18 cellular contexts compared by ENCODE assay signal in genomic region chr16:22671301-22672076, GRCh38.
A peak's percentile ranks its signal among the peaks of the same experiment; 100 is the strongest.
DNase-seq lines count a peak whose midpoint lies in the region; ATAC-seq and TF ChIP-seq lines count a peak whose summit lies in the region.
"Had no signal": no experiment of that assay in that cellular context is flagged by ENCODE, and none has a peak within 500 bp of the region (broad histone marks: within the 10 kb centered on the region; RNA-seq: fewer than 3 reads in every experiment).

No MANE protein-coding gene starts in this region.

- H3K36me3 ChIP-seq in IMR-90 (ENCODE audit: control insufficient read depth, insufficient read depth, low read length) (no peaks in the 10 kb centered on the region), mesendoderm (ENCODE audit: control insufficient read depth, insufficient read depth, low read length) (no peaks in the 10 kb centered on the region), thyroid gland (no peaks in the 10 kb centered on the region), MG63 (no peaks in the 10 kb centered on the region)
- H3K36me3 ChIP-seq: gastroesophageal sphincter, stomach had no signal

- peaks cover 23% of the 10 kb centered on the region for H3K27me3 ChIP-seq in IMR-90 (ENCODE audit: control insufficient read depth, insufficient read depth, low read length)
- no peaks in the 10 kb centered on the region for H3K27me3 ChIP-seq in mesendoderm (ENCODE audit: insufficient read depth, low read length, poor library complexity)
- H3K27me3 ChIP-seq in thyroid gland = no peaks in the 10 kb centered on the region
- peaks cover 10% of the 10 kb centered on the region for H3K27me3 ChIP-seq in MG63
- H3K27me3 ChIP-seq: gastroesophageal sphincter had no signal

- H3K27ac ChIP-seq in IMR-90 (ENCODE audit: insufficient read depth, low read length) (no peak overlapping the region), coronary artery (no peak overlapping the region), mesendoderm (ENCODE audit: low read depth, low read length) (no peak overlapping the region), thyroid gland (no peak overlapping the region)
- H3K27ac ChIP-seq: epithelial cell of prostate, gastroesophageal sphincter, PC-9, stomach had no signal

- no peak overlapping the region for H2AFZ ChIP-seq in IMR-90 (replicated peaks; ENCODE audit: low read length, poor library complexity)
- H2AFZ ChIP-seq: PC-9 had no signal

- no peak overlapping the region for H4K5ac ChIP-seq in IMR-90 (ENCODE audit: low read depth, low read length)
- H4K5ac ChIP-seq in mesendoderm (ENCODE audit: low read length) = no peak overlapping the region

- H3K23ac ChIP-seq in IMR-90 (ENCODE audit: low read depth, low read length) (no peak overlapping the region), mesendoderm (ENCODE audit: low read length) (no peak overlapping the region)

- dilution Hi-C loops in IMR-90 (cut with HindIII; ENCODE audit: low sequenced_read_pairs, unreplicated experiment) = no loop called here

- H2AK9ac ChIP-seq in IMR-90 (replicated peaks; ENCODE audit: low read depth, low read length, poor library complexity) = no peak overlapping the region

- H2BK20ac ChIP-seq in IMR-90 (ENCODE audit: low read depth, low read length) = no peak overlapping the region

- H3K79me1 ChIP-seq in IMR-90 (ENCODE audit: low read depth in 1 of 2, low read length in 2 of 2) (no peaks in the 10 kb centered on the region), mesendoderm (ENCODE audit: low read length) (no peaks in the 10 kb centered on the region)

- H2BK120ac ChIP-seq in IMR-90 (ENCODE audit: low read depth, low read length) = no peak overlapping the region
- no peak overlapping the region for H2BK120ac ChIP-seq in mesendoderm (ENCODE audit: low read depth, low read length)

- no TSS peak for BruUV-seq in IMR-90 (replicated peaks; lab: Mats Ljungman, UMichigan)

- H3K18ac ChIP-seq in IMR-90 (ENCODE audit: low read depth, low read length) = no peak overlapping the region
- H3K18ac ChIP-seq in mesendoderm (ENCODE audit: low read length) = no peak overlapping the region

- no peaks in the 10 kb centered on the region for H3K9me1 ChIP-seq in IMR-90 (ENCODE audit: insufficient read depth, low read length)

- no peak for TF ChIP-seq RAD21 in IMR-90 (IDR thresholded peaks at IDR 0.05; ENCODE audit: low read length)

- POLR2A ChIA-PET in IMR-90 (lab: Charles Lee; ENCODE audit: unreplicated experiment) = no interaction called here

- WGBS in IMR-90 (ENCODE audit: extremely low coverage in 2 of 2, insufficient read length in 1 of 2), 2 experiments = 31 to 100% methylated on average over 1 to 2 of the region's 4 CpGs
- no CpG with 5 or more reads among the region's 4 CpGs for WGBS in mesendoderm (ENCODE audit: extremely low coverage, insufficient coverage, low lambda C conversion rate)
- WGBS in thyroid gland, 2 donors = 62 to 77% methylated on average over 4 of the region's 4 CpGs

- no peak overlapping the region for H4K91ac ChIP-seq in IMR-90 (ENCODE audit: insufficient read depth, low read depth, low read length)

- no peak overlapping the region for H4K8ac ChIP-seq in IMR-90 (ENCODE audit: low read depth in 2 of 2, low read length in 2 of 2)
- H4K8ac ChIP-seq in mesendoderm (ENCODE audit: low read depth, low read length) = no peak overlapping the region

- no peak overlapping the region for H3K14ac ChIP-seq in IMR-90 (replicated peaks; ENCODE audit: low read depth, low read length)

- H3K4me2 ChIP-seq in IMR-90 (ENCODE audit: low read depth, low read length) (no peak overlapping the region), mesendoderm (ENCODE audit: low read length) (no peak overlapping the region)
- H3K4me2 ChIP-seq: PC-9 had no signal

- intact Hi-C loops in IMR-90 (cut with micrococcal nuclease) (no loop called here), thyroid gland (cut with DNase I) (loop anchor here (10.0 kb wide), 1 partner anchor 1097 kb away; no protein-coding TSS in a partner anchor)

- H2AK5ac ChIP-seq in IMR-90 (ENCODE audit: low read depth, low read length) (no peak overlapping the region), mesendoderm (ENCODE audit: low read length) (no peak overlapping the region)

- H2BK15ac ChIP-seq in IMR-90 (ENCODE audit: low read depth, low read length) (no peak overlapping the region), mesendoderm (replicated peaks; ENCODE audit: low read depth) (no peak overlapping the region)

- in situ Hi-C loops in IMR-90 (cut with MboI; ENCODE audit: low sequenced_read_pairs) = no loop called here

- no peaks in the 10 kb centered on the region for H4K20me1 ChIP-seq in IMR-90 (ENCODE audit: insufficient read depth, low read length)

- TF ChIP-seq POLR2A in IMR-90 (IDR thresholded peaks at IDR 0.05; ENCODE audit: low read depth, low read length) (no peak), thyroid gland (IDR thresholded peaks at IDR 0.05) (no peak)

- H2BK5ac ChIP-seq in IMR-90 (ENCODE audit: low read depth, low read length, poor library complexity, severe bottlenecking) = no peak overlapping the region
- no peak overlapping the region for H2BK5ac ChIP-seq in mesendoderm (ENCODE audit: low read length)

- peak; percentile 59 for DNase-seq in EH (ENCODE audit: low read depth)
- DNase-seq in IMR-90 = peak; percentile 18
- peak; percentile 66 for DNase-seq in coronary artery (ENCODE audit: low spot score)
- DNase-seq in mesendoderm = peak; percentile 19
- no peak for DNase-seq in NCI-H345 treated with DMSO at 0.1 percent for 48 hours (lab: John Stamatoyannopoulos, UW; ENCODE audit: unreplicated experiment)
- no peak for DNase-seq in thyroid gland
- no peak for DNase-seq in MG63
- DNase-seq in GM03348 (ENCODE audit: low spot score) = no peak
- DNase-seq: ACHN; activated CD4-positive, CD25-positive, alpha-beta regulatory T cell treated with anti-CD3 and anti-CD28 coated beads, Interleukin-2, amount 50 U/mL, for 72 hours; activated naive CD4-positive, alpha-beta T cell; activated T-cell treated with anti-CD3 and anti-CD28 coated beads, Interleukin-2, amount 50 U/mL, for 4 hours; Kasumi-1; PC-9; SHP77 treated with DMSO at 0.1 percent for 48 hours; stomach had no signal

- CTCF ChIA-PET in IMR-90 (lab: Yijun Ruan, JAX) = no interaction called here

- H3K9me3 ChIP-seq in IMR-90 (ENCODE audit: control insufficient read depth, insufficient read depth, low read length) (no peaks in the 10 kb centered on the region), thyroid gland (no peaks in the 10 kb centered on the region), MG63 (peaks cover 1% of the 10 kb centered on the region)
- H3K9me3 ChIP-seq: gastroesophageal sphincter, stomach had no signal

- H3K4me1 ChIP-seq in IMR-90 (ENCODE audit: control insufficient read depth, insufficient read depth, low read length) (no peaks in the 10 kb centered on the region), mesendoderm (ENCODE audit: control insufficient read depth, low read depth, low read length) (no peaks in the 10 kb centered on the region), thyroid gland (no peaks in the 10 kb centered on the region)

- H3K56ac ChIP-seq in IMR-90 (ENCODE audit: extremely low read depth, insufficient read depth, low read length) (no peak overlapping the region), mesendoderm (ENCODE audit: low read length) (no peak overlapping the region)

- H3K4ac ChIP-seq in IMR-90 (ENCODE audit: low read depth, low read length) (no peak overlapping the region), mesendoderm (ENCODE audit: low read depth, low read length) (no peak overlapping the region)

- TF ChIP-seq CTCF in IMR-90 (conservative IDR thresholded peaks at IDR 0.05; ENCODE audit: low read depth, low read length) (no peak), coronary artery (IDR thresholded peaks at IDR 0.05) (no peak), thyroid gland (IDR thresholded peaks at IDR 0.05) (no peak)

- H3K9ac ChIP-seq in IMR-90 (ENCODE audit: low read depth, low read length) (no peak overlapping the region), mesendoderm (ENCODE audit: low read length) (no peak overlapping the region)

- H3K4me3 ChIP-seq in IMR-90 (ENCODE audit: insufficient read depth, low read depth, low read length) (no peak overlapping the region), coronary artery (no peak overlapping the region), mesendoderm (ENCODE audit: low read length) (no peak overlapping the region), thyroid gland (replicated peaks in 1 of 3) (no peak overlapping the region), MG63 (no peak overlapping the region)
- H3K4me3 ChIP-seq: gastroesophageal sphincter, PC-9, stomach had no signal

- no peaks in the 10 kb centered on the region for H3K79me2 ChIP-seq in mesendoderm (ENCODE audit: control insufficient read depth, insufficient read depth, low read length)

- no peak; the same call in 1 of the 2 replicates for ATAC-seq in IMR-90 (ENCODE audit: low read depth)
- ATAC-seq: gastroesophageal sphincter had no signal

TF ChIP-seq in IMR-90, 13 proteins besides CTCF, POLR2A, EP300 and RAD21 (continues in another document):
- no peak for TF ChIP-seq USF2 (IDR thresholded peaks at IDR 0.05; ENCODE audit: low read depth, low read length)
- TF ChIP-seq RCOR1 (IDR thresholded peaks at IDR 0.05; ENCODE audit: insufficient replicate concordance, low read length) = no peak
- no peak for TF ChIP-seq ELK1 (IDR thresholded peaks at IDR 0.05; ENCODE audit: borderline replicate concordance, low read depth, low read length)
- TF ChIP-seq SMC3 (IDR thresholded peaks at IDR 0.05; ENCODE audit: low read depth, low read length) = no peak
- TF ChIP-seq BHLHE40 (IDR thresholded peaks at IDR 0.05; ENCODE audit: low read depth, low read length) = no peak
- TF ChIP-seq MXI1 (IDR thresholded peaks at IDR 0.05; ENCODE audit: borderline replicate concordance, low read depth, low read length) = no peak
- TF ChIP-seq MAFK (IDR thresholded peaks at IDR 0.05; ENCODE audit: low read depth, low read length) = no peak
- TF ChIP-seq CHD1 (IDR thresholded peaks at IDR 0.05; ENCODE audit: low read depth, low read length) = no peak
- no peak for TF ChIP-seq RFX5 (IDR thresholded peaks at IDR 0.05; ENCODE audit: low read depth, low read length)

Comparison
In these comparisons a context has a peak if more than half of its experiments do, and no peak if none do; other contexts are left out.
1. DNase-seq: peak in EH (single experiment), IMR-90 (single experiment), coronary artery (single experiment) and mesendoderm (single experiment); none in NCI-H345 treated with DMSO at 0.1 percent for 48 hours (single experiment), thyroid gland (0 of 2), MG63 (single experiment) and GM03348 (single experiment).